Comparison of ENCODE assay signal across 11 cellular contexts in the genomic region with DNA sequence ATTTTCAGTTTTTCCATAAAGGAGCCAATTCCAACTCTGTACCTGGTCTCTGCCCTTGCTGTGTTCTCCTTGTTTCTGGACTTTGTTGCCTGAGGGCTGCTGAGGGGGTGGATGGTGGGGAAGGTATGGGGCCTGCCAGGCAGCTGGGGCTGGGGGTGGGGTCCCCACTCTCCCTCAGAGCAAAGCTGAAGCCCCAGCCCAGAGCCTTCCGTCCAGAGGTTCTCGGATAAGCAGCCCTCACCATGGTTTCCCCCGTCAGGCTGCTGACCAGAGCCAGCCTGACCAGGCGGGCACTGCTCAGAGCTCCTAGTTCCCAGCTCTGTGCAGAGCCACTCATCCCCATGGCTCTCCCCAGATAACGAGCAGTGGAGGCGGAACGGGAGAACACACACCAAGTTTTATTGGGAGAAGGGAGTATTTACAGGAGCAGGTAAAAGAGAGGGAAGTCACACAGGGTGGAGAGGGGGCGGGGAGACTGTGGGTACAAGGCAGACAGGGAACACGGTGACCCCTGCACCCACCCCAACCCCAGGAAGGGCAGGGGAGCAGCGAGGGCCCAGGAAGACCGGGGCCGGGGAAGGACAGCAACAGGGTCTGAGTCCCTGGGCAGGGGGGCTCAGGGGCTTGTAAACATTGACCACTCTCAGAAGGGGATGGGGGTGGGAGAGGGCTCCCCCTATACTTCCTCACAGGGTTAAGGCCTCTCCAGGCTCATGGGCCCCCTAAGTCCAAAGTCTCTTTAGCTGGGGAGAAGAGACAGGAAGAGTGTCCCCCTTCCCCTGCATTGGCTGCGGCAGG. TPM values are rescaled to one million over a fixed set of nuclear protein-coding genes. Genes with fewer than 3 reads are reported as not detected.
DNase-seq lines count a peak whose midpoint lies in the region; ATAC-seq and TF ChIP-seq lines count a peak whose summit lies in the region.
"Had no signal": no experiment of that assay in that cellular context is flagged by ENCODE, and none has a peak within 500 bp of the region (broad histone marks: within the 10 kb centered on the region; RNA-seq: fewer than 3 reads in every experiment).

No MANE protein-coding gene starts in this region.

- no peaks in the 10 kb centered on the region for H3K27me3 ChIP-seq in effector memory CD4-positive, alpha-beta T cell (replicated peaks; ENCODE audit: control insufficient read depth, insufficient read depth, low read length, poor library complexity, severe bottlenecking)
- no peaks in the 10 kb centered on the region for H3K27me3 ChIP-seq in prostate gland (replicated peaks; ENCODE audit: insufficient read depth)

- H3K4me3 ChIP-seq in effector memory CD4-positive, alpha-beta T cell (ENCODE audit: insufficient read depth, low read depth, low read length, poor library complexity, severe bottlenecking) = no peak overlapping the region
- no peak overlapping the region for H3K4me3 ChIP-seq in prostate gland
- H3K4me3 ChIP-seq: PC-9 had no signal

- peak; percentile 53 for DNase-seq in DMS 273 (lab: John Stamatoyannopoulos, UW; ENCODE audit: unreplicated experiment)
- no peak for DNase-seq in DMS 273 treated with DMSO at 0.1 percent for 48 hours (lab: John Stamatoyannopoulos, UW)
- DNase-seq in HuH-7 (ENCODE audit: low spot score) = peak; percentile 32
- no peak for DNase-seq in effector memory CD4-positive, alpha-beta T cell
- peak; percentile 74 for DNase-seq in prostate gland (ENCODE audit: low spot score)
- DNase-seq in DMS153 treated with DMSO at 0.1 percent for 48 hours (lab: John Stamatoyannopoulos, UW; ENCODE audit: unreplicated experiment) = no peak
- DNase-seq in stimulated activated CD4-positive, alpha-beta T cell treated with anti-CD3 and anti-CD28 coated beads, Interleukin-2, amount 100 ng/mL, for 48 hours = no peak
- DNase-seq: activated CD4-positive, alpha-beta T cell treated with anti-CD3 and anti-CD28 coated beads, Interleukin-2, amount 50 U/mL, for 4 hours; NCI-H1417 treated with DMSO at 0.1 percent for 48 hours; PC-9 had no signal

- WGBS in prostate gland = 26% methylated on average over 13 of the region's 13 CpGs

- no peaks in the 10 kb centered on the region for H3K9me3 ChIP-seq in effector memory CD4-positive, alpha-beta T cell (ENCODE audit: control insufficient read depth, low read length)
- no peaks in the 10 kb centered on the region for H3K9me3 ChIP-seq in prostate gland

- H3K4me1 ChIP-seq in effector memory CD4-positive, alpha-beta T cell (ENCODE audit: control insufficient read depth, insufficient read depth, low read length, poor library complexity, severe bottlenecking) = peaks cover 24% of the 10 kb centered on the region
- peaks cover 17% of the 10 kb centered on the region for H3K4me1 ChIP-seq in prostate gland (replicated peaks)

- peak overlapping the region; percentile 7 for H3K27ac ChIP-seq in effector memory CD4-positive, alpha-beta T cell (ENCODE audit: insufficient read depth, low read length, poor library complexity, severe bottlenecking)
- peak overlapping the region; percentile 99 for H3K27ac ChIP-seq in prostate gland
- H3K27ac ChIP-seq: PC-9 had no signal

- H3K36me3 ChIP-seq in effector memory CD4-positive, alpha-beta T cell (ENCODE audit: control insufficient read depth, insufficient read depth, low read length) = peaks cover 60% of the 10 kb centered on the region
- H3K36me3 ChIP-seq in prostate gland = peaks cover 17 to 38% of the 10 kb centered on the region in 2 donors

- no peak for TF ChIP-seq POLR2A in prostate gland (IDR thresholded peaks at IDR 0.05)

- no peak for ATAC-seq in HG03196 (IDR thresholded peaks at IDR 0.05; ENCODE audit: unreplicated experiment)

- intact Hi-C loops in prostate gland (cut with DNase I) = loop anchor here (10.0 kb wide), 1 partner anchor 205 kb away; the partner anchor contains the start of gene TSC22D4

- no peak for TF ChIP-seq CTCF in prostate gland (IDR thresholded peaks at IDR 0.05)

RNA-seq across cellular contexts. Expression of gene GNB2, which starts 5.8 kb away (rescaled TPM):
- total RNA-seq in prostate gland = 100 to 1,000 TPM; 376 to 417 TPM

RNA-seq across cellular contexts. Expression of gene GIGYF1, which starts 14.7 kb away (rescaled TPM):
- total RNA-seq in prostate gland = 10 to 100 TPM; 37.0 to 82.2 TPM

RNA-seq across cellular contexts. Expression of gene ACTL6B, which starts 23.1 kb away (rescaled TPM):
- total RNA-seq in prostate gland = 1 to 10 TPM in 1 of 2 donors, not detected in 1; 2.4 TPM
- total RNA-seq: PC-9 had no signal

RNA-seq across cellular contexts. Expression of gene POP7, which starts 26.6 kb away (rescaled TPM):
- 10 to 100 TPM; 41.4 to 45.2 TPM for total RNA-seq in prostate gland

RNA-seq across cellular contexts. Expression of gene TFR2, which starts 38.0 kb away (rescaled TPM):
- 1 to 10 TPM in 1 of 2 donors, under 1 TPM in 1; 0.59 to 2.3 TPM for total RNA-seq in prostate gland

Comparison
In these comparisons a context has a peak if more than half of its experiments do, and no peak if none do; other contexts are left out.
1. DNase-seq: peak in DMS 273 (single experiment), HuH-7 (single experiment) and prostate gland (single experiment); none in DMS 273 treated with DMSO at 0.1 percent for 48 hours (single experiment), effector memory CD4-positive, alpha-beta T cell (0 of 3), DMS153 treated with DMSO at 0.1 percent for 48 hours (single experiment) and stimulated activated CD4-positive, alpha-beta T cell treated with anti-CD3 and anti-CD28 coated beads, Interleukin-2, amount 100 ng/mL, for 48 hours (0 of 2).